In genomic region chr3:72232777-72233176, GRCh38 we compare ENCODE assay signal across 27 cellular contexts.
DNase-seq lines count a peak whose midpoint lies in the region; ATAC-seq and TF ChIP-seq lines count a peak whose summit lies in the region.
"Had no signal": no experiment of that assay in that cellular context is flagged by ENCODE, and none has a peak within 500 bp of the region (broad histone marks: within the 10 kb centered on the region; RNA-seq: fewer than 3 reads in every experiment).

No MANE protein-coding gene starts in this region.

- H3K9me3 ChIP-seq in BE2C: no peaks in the 10 kb centered on the region
- no peaks in the 10 kb centered on the region for H3K9me3 ChIP-seq in CD8-positive, alpha-beta memory T cell (ENCODE audit: low read length)
- H3K9me3 ChIP-seq: esophagus squamous epithelium, heart right ventricle had no signal

- H3K4me3 ChIP-seq in BE2C (ENCODE audit: low read depth, low read length): no peak overlapping the region
- no peak overlapping the region for H3K4me3 ChIP-seq in CD8-positive, alpha-beta memory T cell (ENCODE audit: low read length)
- H3K4me3 ChIP-seq: esophagus squamous epithelium, heart right ventricle, SK-N-MC, smooth muscle cell had no signal

- H3K36me3 Mint-ChIP-seq in T-helper 2 cell treated with Interferon-gamma antibody and Interleukin-4, amounts not matched to agents 5 μg/mL and 100 μg/mL, for 36 hours (ENCODE audit: low read depth): no peaks in the 10 kb centered on the region
- H3K36me3 Mint-ChIP-seq in CD8-positive, alpha-beta memory T cell: peaks cover 0 to 1% (median 0%) of the 10 kb centered on the region in 3 donors
- H3K36me3 Mint-ChIP-seq: activated CD8-positive, alpha-beta memory T cell treated with anti-CD3 and anti-CD28 coated beads, Interleukin-2, amount 10 ng/mL, durations not matched to agents 7 days and 5 days had no signal

- H3K4me3 Mint-ChIP-seq in T-helper 2 cell treated with Interferon-gamma antibody and Interleukin-4, amounts not matched to agents 5 μg/mL and 100 μg/mL, for 36 hours: no peak overlapping the region
- H3K4me3 Mint-ChIP-seq in CD8-positive, alpha-beta memory T cell: no peak overlapping the region
- H3K4me3 Mint-ChIP-seq: activated CD8-positive, alpha-beta memory T cell treated with anti-CD3 and anti-CD28 coated beads, Interleukin-2, amount 10 ng/mL, durations not matched to agents 7 days and 5 days; activated T-cell treated with anti-CD3 and anti-CD28 coated beads, Interleukin-2, amount 50 U/mL, for 72 hours; dendritic cell treated with granulocyte-macrophage colony-stimulating factor and Interleukin-4, amounts not matched to agents 40 ng/mL and 50 ng/mL, for 4 days; stimulated activated naive CD8-positive, alpha-beta T cell treated with anti-CD3 and anti-CD28 coated beads, Interleukin-15, Interleukin-2, amounts not matched to agents 100 ng/mL and 50 ng/mL, for 24 hours had no signal

- in situ Hi-C loops in GM13977 (cut with MboI; ENCODE audit: low pct_unique_long_range_greater_than_20kb, low sequenced_read_pairs, unreplicated experiment): no loop called here

- no peaks in the 10 kb centered on the region; the same call in 1 of the 2 replicates for H3K4me1 ChIP-seq in BE2C
- H3K4me1 ChIP-seq in CD8-positive, alpha-beta memory T cell (ENCODE audit: insufficient read depth, low read length): no peaks in the 10 kb centered on the region

- DNase-seq in BE2C: no peak
- DNase-seq in GM13977 (ENCODE audit: low spot score): no peak
- peak; percentile 12 for DNase-seq in OCI-M2 (lab: John Stamatoyannopoulos, UW; ENCODE audit: unreplicated experiment)
- peak; percentile 42 to 45 for DNase-seq in erythroblast (lab: John Stamatoyannopoulos, UW)
- DNase-seq in NCI-H2171 (lab: John Stamatoyannopoulos, UW): no peak
- no peak for DNase-seq in T-helper 2 cell treated with Interferon-gamma antibody and Interleukin-4, amounts not matched to agents 5 μg/mL and 100 μg/mL, for 36 hours (ENCODE audit: low spot score)
- no peak for DNase-seq in CD8-positive, alpha-beta memory T cell
- DNase-seq: activated CD4-positive, alpha-beta T cell treated with anti-CD3 and anti-CD28 coated beads, Interleukin-2, amount 50 U/mL, for 4 hours; activated CD4-positive, CD25-positive, alpha-beta regulatory T cell; activated CD8-positive, alpha-beta memory T cell treated with anti-CD3 and anti-CD28 coated beads, Interleukin-2, amount 10 ng/mL, durations not matched to agents 7 days and 5 days; activated naive CD4-positive, alpha-beta T cell treated with Interleukin-2 at 50 U/mL for 16 hours; activated T-cell treated with anti-CD3 and anti-CD28 coated beads, Interleukin-2, amount 50 U/mL, for 72 hours; AML-193; central memory CD4-positive, alpha-beta T cell; DMS53; esophagus squamous epithelium; foreskin melanocyte; HCEC 1CT; heart right ventricle; NCI-H1436 treated with DMSO at 0.1 percent for 48 hours; NCI-H2081 treated with DMSO at 0.1 percent for 48 hours; T-helper 1 cell had no signal

- CTCF ChIA-PET in CD8-positive, alpha-beta memory T cell (lab: Charles Lee): no interaction called here

- no peak for ATAC-seq in HG02763 (IDR thresholded peaks at IDR 0.05; ENCODE audit: unreplicated experiment)
- ATAC-seq: activated CD8-positive, alpha-beta memory T cell treated with anti-CD3 and anti-CD28 coated beads, Interleukin-2, amount 10 ng/mL, durations not matched to agents 7 days and 5 days; activated T-cell treated with anti-CD3 and anti-CD28 coated beads, Interleukin-2, amount 50 U/mL, for 72 hours had no signal

- peak; percentile 47 for TF ChIP-seq CTCF in BE2C (IDR thresholded peaks at IDR 0.05; ENCODE audit: low read depth, low read length)
- peak; percentile 9 for TF ChIP-seq CTCF in GM13977 (IDR thresholded peaks at IDR 0.05; ENCODE audit: extremely low read depth, insufficient read depth, missing control alignments)

- H3K9me3 Mint-ChIP-seq in T-helper 2 cell treated with Interferon-gamma antibody and Interleukin-4, amounts not matched to agents 5 μg/mL and 100 μg/mL, for 36 hours: no peaks in the 10 kb centered on the region
- H3K9me3 Mint-ChIP-seq in CD8-positive, alpha-beta memory T cell: peaks cover 0 to 2% (median 0%) of the 10 kb centered on the region in 5 donors
- H3K9me3 Mint-ChIP-seq: dendritic cell treated with granulocyte-macrophage colony-stimulating factor and Interleukin-4, amounts not matched to agents 40 ng/mL and 50 ng/mL, for 4 days; stimulated activated naive CD8-positive, alpha-beta T cell treated with anti-CD3 and anti-CD28 coated beads, Interleukin-15, Interleukin-2, amounts not matched to agents 100 ng/mL and 50 ng/mL, for 24 hours had no signal

- H3K27ac ChIP-seq in CD8-positive, alpha-beta memory T cell (ENCODE audit: low read depth, low read length): no peak overlapping the region
- H3K27ac ChIP-seq: esophagus squamous epithelium, heart right ventricle, SK-N-MC had no signal

- H3K36me3 ChIP-seq in BE2C: no peaks in the 10 kb centered on the region
- H3K36me3 ChIP-seq in CD8-positive, alpha-beta memory T cell (ENCODE audit: insufficient read depth, low read length): no peaks in the 10 kb centered on the region
- H3K36me3 ChIP-seq: esophagus squamous epithelium, heart right ventricle had no signal

- peaks cover 2% of the 10 kb centered on the region for H3K4me1 Mint-ChIP-seq in T-helper 2 cell treated with Interferon-gamma antibody and Interleukin-4, amounts not matched to agents 5 μg/mL and 100 μg/mL, for 36 hours (ENCODE audit: low read depth)
- H3K4me1 Mint-ChIP-seq in CD8-positive, alpha-beta memory T cell: no peaks in the 10 kb centered on the region
- H3K4me1 Mint-ChIP-seq: activated CD8-positive, alpha-beta memory T cell treated with anti-CD3 and anti-CD28 coated beads, Interleukin-2, amount 10 ng/mL, durations not matched to agents 7 days and 5 days had no signal

- peaks cover 18% of the 10 kb centered on the region for H3K27me3 Mint-ChIP-seq in T-helper 2 cell treated with Interferon-gamma antibody and Interleukin-4, amounts not matched to agents 5 μg/mL and 100 μg/mL, for 36 hours (ENCODE audit: low read depth)
- peaks cover 4 to 17% of the 10 kb centered on the region in 2 donors for H3K27me3 Mint-ChIP-seq in CD8-positive, alpha-beta memory T cell

- H3K27me3 ChIP-seq in BE2C: no peaks in the 10 kb centered on the region
- H3K27me3 ChIP-seq in CD8-positive, alpha-beta memory T cell (ENCODE audit: insufficient read depth, low read length, poor library complexity, severe bottlenecking): no peaks in the 10 kb centered on the region
- H3K27me3 ChIP-seq: esophagus squamous epithelium had no signal

- POLR2A ChIA-PET in CD8-positive, alpha-beta memory T cell (lab: Charles Lee): no interaction called here

- no peak overlapping the region for H3K27ac Mint-ChIP-seq in T-helper 2 cell treated with Interferon-gamma antibody and Interleukin-4, amounts not matched to agents 5 μg/mL and 100 μg/mL, for 36 hours
- peak overlapping the region in 1 of 8 donors; percentile 50 for H3K27ac Mint-ChIP-seq in CD8-positive, alpha-beta memory T cell
- H3K27ac Mint-ChIP-seq: activated CD8-positive, alpha-beta memory T cell treated with anti-CD3 and anti-CD28 coated beads, Interleukin-2, amount 10 ng/mL, durations not matched to agents 7 days and 5 days; activated T-cell treated with anti-CD3 and anti-CD28 coated beads, Interleukin-2, amount 50 U/mL, for 72 hours; dendritic cell treated with granulocyte-macrophage colony-stimulating factor and Interleukin-4, amounts not matched to agents 40 ng/mL and 50 ng/mL, for 4 days; stimulated activated naive CD8-positive, alpha-beta T cell treated with anti-CD3 and anti-CD28 coated beads, Interleukin-15, Interleukin-2, amounts not matched to agents 100 ng/mL and 50 ng/mL, for 24 hours had no signal

- TF ChIP-seq POLR2A in erythroblast (IDR thresholded peaks at IDR 0.05; ENCODE audit: low read length): no peak

Comparison
In these comparisons a context has a peak if more than half of its experiments do, and no peak if none do; other contexts are left out.
1. DNase-seq: peak in OCI-M2 (single experiment) and erythroblast (2 of 2); none in BE2C (single experiment), GM13977 (single experiment), NCI-H2171 (single experiment), T-helper 2 cell treated with Interferon-gamma antibody and Interleukin-4, amounts not matched to agents 5 μg/mL and 100 μg/mL, for 36 hours (single experiment) and CD8-positive, alpha-beta memory T cell (0 of 5).